Comparison of ENCODE assay signal across 2 cellular contexts in the genomic region with DNA sequence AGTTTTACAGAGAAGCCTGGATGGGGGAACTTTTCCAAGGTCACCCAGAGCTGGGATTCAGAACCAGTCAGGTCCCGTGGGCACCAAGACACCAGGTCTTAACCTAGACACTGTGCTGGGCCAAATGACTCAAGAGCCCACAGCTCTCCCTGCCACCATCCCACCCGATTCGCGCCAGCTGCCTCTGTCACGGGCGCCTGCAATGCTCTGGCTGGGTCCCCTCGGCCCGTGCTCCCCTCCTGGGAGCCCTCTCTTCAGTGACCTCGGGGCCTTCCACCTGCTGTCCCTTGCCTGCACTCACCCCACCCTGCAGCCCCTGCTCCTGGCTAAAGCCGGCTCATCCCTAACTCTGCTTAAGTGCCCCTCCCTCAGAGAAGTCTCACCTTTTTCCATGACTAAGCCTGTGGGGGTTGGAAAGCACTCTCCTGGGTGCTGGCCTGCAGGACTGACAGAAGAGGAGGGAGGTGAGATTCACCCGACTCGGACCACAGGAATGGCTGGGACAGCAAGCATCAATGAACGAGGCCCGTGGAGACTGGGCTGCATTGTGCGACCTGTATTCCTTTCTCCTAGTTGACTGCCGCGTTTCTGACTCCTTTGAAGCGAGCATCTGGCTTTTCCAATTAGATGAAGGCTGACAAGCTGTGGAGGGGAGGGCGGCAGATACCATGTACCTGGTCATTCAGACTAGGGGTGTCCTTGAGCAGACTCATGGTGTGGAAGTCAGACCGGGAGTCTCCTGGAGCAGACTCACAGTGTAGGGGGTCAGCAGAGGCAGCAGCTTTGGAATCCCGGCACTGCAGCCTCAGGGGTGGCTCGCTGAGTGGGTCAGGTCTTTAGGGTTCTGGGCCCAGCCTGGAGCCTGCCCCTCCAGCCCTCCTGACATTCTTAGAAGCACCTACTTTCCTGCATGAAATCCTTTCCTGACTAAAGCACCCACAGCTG.
TF ChIP-seq lines count a peak whose summit lies in the region.

No MANE protein-coding gene starts in this region.

TF ChIP-seq in HepG2, 621 proteins besides CTCF, POLR2A, EP300 and RAD21 (continued from another document):
- TF ChIP-seq MBD4 (IDR thresholded peaks at IDR 0.05; ENCODE audit: borderline replicate concordance, low read length) (no peak), RFX5 (IDR thresholded peaks at IDR 0.05; ENCODE audit: low read depth, low read length) (no peak), ZNF225 (CRISPR knock-in tag; IDR thresholded peaks at IDR 0.05) (no peak), ZNF180 (CRISPR knock-in tag; IDR thresholded peaks at IDR 0.05; ENCODE audit: borderline replicate concordance, low read depth) (no peak), IKZF5 (CRISPR knock-in tag; IDR thresholded peaks at IDR 0.05) (no peak), KDM4B (CRISPR knock-in tag; IDR thresholded peaks at IDR 0.05) (no peak)
- TF ChIP-seq, protein P1, sequence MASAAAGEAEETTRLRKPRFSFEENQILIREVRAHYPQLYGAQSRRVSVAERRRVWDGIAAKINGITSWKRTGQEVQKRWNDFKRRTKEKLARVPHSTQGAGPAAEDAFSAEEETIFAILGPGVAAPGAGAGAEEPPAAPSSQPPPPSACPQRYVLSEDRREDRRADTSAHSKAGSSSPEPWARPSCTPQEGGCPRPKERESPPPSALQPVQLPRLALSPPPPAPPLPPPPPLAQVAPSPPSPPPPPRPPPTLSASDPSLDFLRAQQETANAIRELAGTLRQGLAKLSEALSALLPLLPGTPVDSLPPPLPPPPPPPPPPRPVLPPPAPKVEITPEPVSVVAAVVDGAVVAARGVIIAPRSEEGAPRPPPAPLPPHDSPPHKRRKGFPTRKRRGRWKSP (CRISPR knock-in tag; IDR thresholded peaks at IDR 0.05): no peak
TF ChIP-seq in HepG2: peak in this region for 0.

TF ChIP-seq in SK-N-SH treated with all-trans-retinoic acid at 6 μM for 48 hours, 23 proteins besides CTCF, POLR2A, EP300 and RAD21:
- no peak for TF ChIP-seq TOX (CRISPR knock-in tag; IDR thresholded peaks at IDR 0.05; ENCODE audit: borderline replicate concordance)
- TF ChIP-seq TCF4 (CRISPR knock-in tag; IDR thresholded peaks at IDR 0.05; ENCODE audit: borderline replicate concordance): no peak
- TF ChIP-seq TSHZ2 (CRISPR knock-in tag; IDR thresholded peaks at IDR 0.05): no peak
- TF ChIP-seq BACH2 (CRISPR knock-in tag; IDR thresholded peaks at IDR 0.05; ENCODE audit: borderline replicate concordance): no peak
- no peak for TF ChIP-seq CREB5 (CRISPR knock-in tag; IDR thresholded peaks at IDR 0.05; ENCODE audit: low read depth)
- no peak for TF ChIP-seq ZFP30 (CRISPR knock-in tag; IDR thresholded peaks at IDR 0.05)
